Comparison of ENCODE assay signal across 8 cellular contexts in the genomic region with DNA sequence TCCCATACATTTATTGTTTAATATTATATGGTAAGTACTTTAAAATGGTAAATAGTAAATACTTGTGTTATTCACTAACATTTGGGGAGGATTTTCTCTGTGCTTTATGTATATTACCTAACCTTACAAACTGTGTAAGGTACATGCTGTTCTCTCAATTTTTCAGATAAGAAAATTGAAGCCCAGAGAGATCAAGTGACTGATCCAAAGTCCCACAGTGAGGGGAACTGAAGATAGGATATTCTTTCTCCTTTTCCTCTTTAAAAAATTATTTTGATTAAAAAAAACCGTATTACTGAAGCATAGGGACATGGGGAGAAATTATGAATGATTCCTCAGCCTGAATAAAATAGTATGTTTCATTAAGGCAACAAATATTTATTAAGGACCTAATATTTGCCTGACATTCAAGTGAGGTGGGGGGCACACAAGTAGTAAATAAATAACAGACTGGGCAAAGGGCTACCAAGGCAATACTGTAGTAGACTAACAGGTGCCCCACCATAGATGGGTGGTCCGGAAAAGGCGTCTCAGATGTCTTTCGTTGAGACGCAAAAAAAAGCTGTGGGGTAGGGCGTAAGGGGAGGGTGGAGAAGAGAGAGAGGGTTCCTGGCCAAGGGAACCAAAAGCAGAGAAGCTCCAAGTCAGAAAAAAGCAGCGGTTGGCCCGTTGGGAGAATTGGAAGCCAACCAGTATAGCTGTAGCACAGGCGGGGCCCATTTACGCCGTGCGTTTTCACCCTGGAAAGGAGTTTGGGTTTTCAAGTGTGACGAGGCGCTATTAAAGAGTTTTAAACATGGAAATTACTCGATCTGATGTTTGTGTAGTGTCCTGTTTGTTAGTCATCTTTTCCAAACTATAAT. TPM values are rescaled to one million over a fixed set of nuclear protein-coding genes. Genes with fewer than 3 reads are reported as not detected.
DNase-seq lines count a peak whose midpoint lies in the region; ATAC-seq and TF ChIP-seq lines count a peak whose summit lies in the region.

No MANE protein-coding gene starts in this region.

- H3K4me3 ChIP-seq in MG63 (peak overlapping the region; percentile 92), kidney epithelial cell (ENCODE audit: low read depth, low read length) (peak overlapping the region; percentile 81)

- DNase-seq in GM10266 (ENCODE audit: extremely low spot score) = peak; percentile 43
- DNase-seq in MG63 = peak; percentile 63
- peak; percentile 67 for DNase-seq in UCSD-AML1 (lab: John Stamatoyannopoulos, UW; ENCODE audit: unreplicated experiment)
- DNase-seq in cerebellar cortex (ENCODE audit: low spot score) = peak; percentile 59
- DNase-seq in kidney epithelial cell (ENCODE audit: low read depth) = no peak
- peak; percentile 38 to 47 for DNase-seq in stimulated activated CD4-positive, alpha-beta T cell treated with anti-CD3 and anti-CD28 coated beads, Interleukin-2, amount 100 ng/mL, for 24 hours

- H3K9me3 ChIP-seq in MG63 = no peaks in the 10 kb centered on the region

- H3K27me3 ChIP-seq in MG63 (no peaks in the 10 kb centered on the region), kidney epithelial cell (ENCODE audit: control insufficient read depth, insufficient read depth, low read length) (no peaks in the 10 kb centered on the region)

- H3K36me3 ChIP-seq in MG63 (no peaks in the 10 kb centered on the region), kidney epithelial cell (ENCODE audit: control insufficient read depth, insufficient read depth, low read length) (no peaks in the 10 kb centered on the region)

- TF ChIP-seq CTCF in GM10266 (IDR thresholded peaks at IDR 0.05; ENCODE audit: control insufficient read depth, insufficient read depth, low read depth, missing control alignments) (no peak), kidney epithelial cell (IDR thresholded peaks at IDR 0.05; ENCODE audit: insufficient read depth, low read length, poor library complexity, severe bottlenecking) (no peak)

- ATAC-seq in HG02588 (IDR thresholded peaks at IDR 0.05; ENCODE audit: unreplicated experiment) (no peak), HG03280 (IDR thresholded peaks at IDR 0.05; ENCODE audit: unreplicated experiment) (no peak)

RNA-seq across cellular contexts. Expression of gene AGO3, which starts 0.9 kb away (rescaled TPM):
- 4.3 and 31.5 TPM in 2 replicates for total RNA-seq in MG63 (2014; rRNA removed; shearing (Covaris generic); ENCODE audit: low replicate concordance)
- total RNA-seq in kidney epithelial cell = 9.9 and 10.6 TPM in 2 replicates

RNA-seq across cellular contexts. Expression of gene AGO1, which starts 47.0 kb away (rescaled TPM):
- total RNA-seq in MG63 (2014; rRNA removed; shearing (Covaris generic); ENCODE audit: low replicate concordance) = 3.6 and 8.8 TPM in 2 replicates
- total RNA-seq in kidney epithelial cell = 21.9 and 24.1 TPM in 2 replicates
